Comparison of ENCODE assay signal across 1 cellular context in the genomic region with DNA sequence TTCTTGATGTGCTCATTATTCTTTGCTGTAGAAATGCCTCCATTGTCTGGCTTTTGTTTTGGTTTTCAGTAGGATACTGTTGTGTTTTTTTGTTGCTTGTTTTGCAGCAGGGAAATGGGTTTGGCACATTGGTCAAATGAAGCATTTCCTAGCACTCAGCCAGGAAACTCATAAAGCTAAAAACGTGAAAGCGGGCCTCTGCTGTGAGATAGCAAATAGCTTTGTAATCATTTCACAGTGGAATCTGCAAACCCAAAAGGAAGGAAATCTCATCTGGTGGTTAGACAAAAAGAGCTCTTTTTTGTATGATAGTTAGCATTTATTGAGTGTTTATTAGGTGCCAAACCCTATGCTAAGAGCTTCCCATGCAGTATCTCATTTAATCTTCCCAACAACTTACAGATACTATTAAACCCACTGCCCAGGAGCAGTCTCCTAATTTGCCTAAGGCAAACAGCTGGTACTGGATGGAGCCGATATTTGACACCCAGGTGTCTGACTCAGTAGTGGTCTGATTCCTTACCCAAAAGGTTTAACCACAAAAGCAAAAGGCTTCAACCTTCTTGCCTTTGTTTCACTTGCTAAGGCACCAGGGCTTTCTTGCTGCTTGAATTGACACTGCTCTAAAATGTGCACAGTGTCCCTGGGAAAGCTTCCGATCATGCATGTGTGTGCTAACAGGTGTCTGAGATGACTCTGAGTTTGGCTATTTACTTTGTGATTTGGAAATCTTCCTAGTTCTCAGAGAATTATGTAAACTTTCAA.
TF ChIP-seq lines count a peak whose summit lies in the region.

No MANE protein-coding gene starts in this region.

TF ChIP-seq in endothelial cell of umbilical vein, 7 proteins besides CTCF, POLR2A, EP300 and RAD21 (continued from another document):
- TF ChIP-seq GATA2 (IDR thresholded peaks at IDR 0.05; ENCODE audit: insufficient read depth, insufficient read length, low read depth, low read length) = no peak
